ENCODE assay signal across 19 cellular contexts in genomic region chr5:95937607-95938152, GRCh38. TPM values are rescaled to one million over a fixed set of nuclear protein-coding genes. Genes with fewer than 3 reads are reported as not detected.
DNase-seq lines count a peak whose midpoint lies in the region; ATAC-seq and TF ChIP-seq lines count a peak whose summit lies in the region.
"Had no signal": no experiment of that assay in that cellular context is flagged by ENCODE, and none has a peak within 500 bp of the region (broad histone marks: within the 10 kb centered on the region; RNA-seq: fewer than 3 reads in every experiment).

No MANE protein-coding gene starts in this region.

- H3K36me3 Mint-ChIP-seq in chondrocyte (ENCODE audit: low read depth) = peaks cover 3% of the 10 kb centered on the region

- H3K36me3 ChIP-seq in right lobe of liver (peaks cover 0 to 24% (median 2%) of the 10 kb centered on the region in 4 donors), suprapubic skin (no peaks in the 10 kb centered on the region)

- peaks cover 0 to 25% (median 3%) of the 10 kb centered on the region in 4 donors for H3K4me1 ChIP-seq in right lobe of liver
- H3K4me1 ChIP-seq in suprapubic skin = peaks cover 24% of the 10 kb centered on the region

- TF ChIP-seq POLR2A in right lobe of liver (IDR thresholded peaks at IDR 0.05) (no peak), suprapubic skin (IDR thresholded peaks at IDR 0.05) (no peak)

- H3K27ac ChIP-seq in right lobe of liver (no peak overlapping the region), suprapubic skin (no peak overlapping the region)
- H3K27ac ChIP-seq: HL-60 had no signal

- peaks cover 53% of the 10 kb centered on the region for H3K4me1 Mint-ChIP-seq in chondrocyte (ENCODE audit: low read depth)

- TF ChIP-seq CTCF in chondrocyte (IDR thresholded peaks at IDR 0.05) (no peak), right lobe of liver (IDR thresholded peaks at IDR 0.05) (no peak), suprapubic skin (IDR thresholded peaks at IDR 0.05) (no peak)

- no peak for DNase-seq in left ventricle myocardium superior
- no peak for DNase-seq in left cardiac atrium
- no peak for DNase-seq in chondrocyte (ENCODE audit: low spot score)
- DNase-seq in right lobe of liver = no peak
- DNase-seq in HT-29 (ENCODE audit: low spot score) = no peak
- no peak for DNase-seq in suprapubic skin (ENCODE audit: low spot score in 2 of 2)
- DNase-seq in retina = no peak
- DNase-seq: AML-193; C1 segment of cervical spinal cord; CD8-positive, alpha-beta T cell; NCI-H1105; NCI-H146; NCI-H2029 treated with DMSO at 0.1 percent for 48 hours; NCI-H2171; NCI-H446; NCI-H526 treated with DMSO at 0.1 percent for 48 hours; Right ventricle myocardium superior had no signal

- H3K27me3 ChIP-seq in right lobe of liver (no peaks in the 10 kb centered on the region), suprapubic skin (no peaks in the 10 kb centered on the region)

- intact Hi-C loops in left ventricle myocardium superior (cut with micrococcal nuclease) = no loop called here
- intact Hi-C loops in left cardiac atrium (cut with DNase I) = no loop called here
- intact Hi-C loops in right lobe of liver (cut with DNase I) = no loop called here

- H3K9me3 ChIP-seq in right lobe of liver (no peaks in the 10 kb centered on the region), suprapubic skin (no peaks in the 10 kb centered on the region)

- ATAC-seq in left ventricle myocardium superior = peak; percentile 29
- no peak for ATAC-seq in left cardiac atrium
- peak in 3 of 4 donors; percentile 16 to 34 (median 18) for ATAC-seq in right lobe of liver
- ATAC-seq in HG03469 (IDR thresholded peaks at IDR 0.05; ENCODE audit: unreplicated experiment) = no peak
- ATAC-seq: CD8-positive, alpha-beta T cell had no signal

- no peaks in the 10 kb centered on the region for H3K9me3 Mint-ChIP-seq in chondrocyte (ENCODE audit: low read depth)
- H3K9me3 Mint-ChIP-seq: CD8-positive, alpha-beta T cell had no signal

- peak overlapping the region; percentile 30 for H3K27ac Mint-ChIP-seq in chondrocyte (ENCODE audit: unreplicated experiment)
- H3K27ac Mint-ChIP-seq: CD8-positive, alpha-beta T cell had no signal

- no peaks in the 10 kb centered on the region for H3K27me3 Mint-ChIP-seq in chondrocyte (ENCODE audit: low read depth)

- no peak for TF ChIP-seq EP300 in suprapubic skin (IDR thresholded peaks at IDR 0.05)

- WGBS in right lobe of liver (ENCODE audit: insufficient coverage, low coverage, low lambda C conversion rate, missing lambda C conversion rate) = 57% methylated on average over 3 of the region's 3 CpGs
- WGBS in suprapubic skin = 57% methylated on average over 3 of the region's 3 CpGs

- no peak overlapping the region for H3K4me3 Mint-ChIP-seq in chondrocyte (ENCODE audit: unreplicated experiment)
- H3K4me3 Mint-ChIP-seq: CD8-positive, alpha-beta T cell had no signal

- H3K4me3 ChIP-seq in right lobe of liver (no peak overlapping the region), suprapubic skin (no peak overlapping the region)

RNA-seq across cellular contexts. Expression of gene ELL2, which starts 24.0 kb away (rescaled TPM):
- total RNA-seq in left ventricle myocardium superior (23.4 TPM), left cardiac atrium (10 to 100 TPM; 39.1 to 77.7 TPM), chondrocyte (51.7 to 83.8 TPM (median 59.3 TPM) in 3 replicates), right lobe of liver (10 to 100 TPM; 74.3 to 96.4 (median 84.5) TPM), suprapubic skin (100 to 1,000 TPM in 2 of 4 donors, 10 to 100 TPM in 2; 58.2 to 128 (median 95.0) TPM)
- total RNA-seq in HT-29 (2014; rRNA removed; shearing (Covaris generic)) = 15.4 and 21.7 TPM in 2 replicates

Comparison
In these comparisons a context has a peak if more than half of its experiments do, and no peak if none do; other contexts are left out.
1. ATAC-seq: peak in left ventricle myocardium superior (single experiment) and right lobe of liver (3 of 4); none in left cardiac atrium (0 of 2) and HG03469 (single experiment).